Comparison of ENCODE assay signal across 8 cellular contexts in the genomic region with DNA sequence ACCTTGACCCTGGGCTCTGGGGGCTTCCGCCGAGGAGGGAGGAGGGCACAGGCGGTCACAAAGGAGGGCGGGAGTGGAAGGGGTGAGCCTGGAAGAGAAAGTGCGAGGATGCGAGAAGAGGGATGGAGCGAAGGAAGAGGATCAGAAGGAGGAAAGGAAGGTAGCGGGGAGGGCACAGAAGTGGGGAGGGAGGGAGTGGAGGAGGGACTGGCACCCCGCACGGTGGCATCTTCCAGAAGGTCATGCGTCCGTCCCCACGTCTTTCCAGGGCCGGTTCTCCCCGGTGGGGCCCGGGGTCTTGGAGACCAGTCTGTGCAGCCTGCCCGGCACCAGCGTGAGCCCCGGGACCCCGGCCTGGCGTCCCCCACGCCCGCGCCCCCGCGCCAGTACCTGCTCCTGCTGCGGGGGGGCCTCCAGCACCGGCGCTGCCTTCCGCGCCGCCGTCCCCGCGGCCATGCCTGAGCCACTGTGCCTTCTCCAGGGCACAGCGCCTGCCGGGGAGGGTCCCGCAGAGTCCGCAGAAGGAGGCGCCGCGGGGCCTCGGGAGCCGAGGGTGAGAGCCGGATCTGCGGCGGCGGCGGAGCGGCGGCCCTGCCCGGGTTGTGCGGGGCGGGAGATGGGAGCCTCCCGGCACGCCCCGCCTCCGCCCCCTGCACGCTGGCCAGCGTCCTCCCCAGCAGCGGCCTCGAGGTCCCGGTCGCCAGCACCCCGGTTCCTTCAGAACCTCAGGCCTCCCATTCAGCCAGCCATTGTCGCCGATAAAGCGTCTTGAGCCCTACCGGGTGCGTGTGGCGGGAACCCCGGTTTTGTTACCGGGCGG. TPM values are rescaled to one million over a fixed set of nuclear protein-coding genes. Genes with fewer than 3 reads are reported as not detected.
DNase-seq lines count a peak whose midpoint lies in the region; ATAC-seq, FAIRE-seq and TF ChIP-seq lines count a peak whose summit lies in the region.

A gene (minus strand): TSS at position 618 of the 820 bp plus-strand sequence. CDS start 162 bp downstream, at position 456.

- peaks cover 27% of the 10 kb centered on the region for H3K27me3 Mint-ChIP-seq in activated CD8-positive, alpha-beta T cell treated with anti-CD3 and anti-CD28 coated beads for 36 hours

- H3K36me3 ChIP-seq in pancreas: no peaks in the 10 kb centered on the region

- CTCF ChIA-PET in activated CD8-positive, alpha-beta T cell treated with anti-CD3 and anti-CD28 coated beads for 36 hours (lab: Charles Lee): interaction anchor here (1.9 kb wide), 1 partner anchor 116 kb away, joined by 6 read pairs; no protein-coding TSS in a partner anchor

- peak within 1 kb of the TSS; percentile 10 for H3K4me3 Mint-ChIP-seq in activated CD8-positive, alpha-beta T cell treated with anti-CD3 and anti-CD28 coated beads for 36 hours

- H3K27me3 ChIP-seq in pancreas: no peaks in the 10 kb centered on the region

- ATAC-seq in activated CD8-positive, alpha-beta T cell treated with anti-CD3 and anti-CD28 coated beads for 36 hours: peak; percentile 47
- ATAC-seq in pancreas (peak; percentile 35 to 68 (median 58)), HG03139 (IDR thresholded peaks at IDR 0.05; ENCODE audit: unreplicated experiment) (no peak)

- POLR2A ChIA-PET in activated CD8-positive, alpha-beta T cell treated with anti-CD3 and anti-CD28 coated beads for 36 hours (lab: Charles Lee): no interaction called here

- no peaks in the 10 kb centered on the region for H3K9me3 ChIP-seq in pancreas

- in situ Hi-C loops in G401 (cut with HindIII; ENCODE audit: low sequenced_read_pairs): no loop called here

- H3K27ac ChIP-seq in pancreas: no peak within 1 kb of the TSS

- 9% methylated on average over 56 to 74 of the region's 74 CpGs for WGBS in pancreas, 2 donors

- H3K4me1 ChIP-seq in pancreas: no peaks in the 10 kb centered on the region

- FAIRE-seq in pancreas (lab: Jason Lieb, UNC): no peak

- peaks cover 12% of the 10 kb centered on the region for H3K4me1 Mint-ChIP-seq in activated CD8-positive, alpha-beta T cell treated with anti-CD3 and anti-CD28 coated beads for 36 hours (ENCODE audit: low read depth)

- H3K9me3 Mint-ChIP-seq in activated CD8-positive, alpha-beta T cell treated with anti-CD3 and anti-CD28 coated beads for 36 hours: peaks cover 3% of the 10 kb centered on the region

- H3K36me3 Mint-ChIP-seq in activated CD8-positive, alpha-beta T cell treated with anti-CD3 and anti-CD28 coated beads for 36 hours (ENCODE audit: low read depth): no peaks in the 10 kb centered on the region

- no peak within 1 kb of the TSS for H3K27ac Mint-ChIP-seq in activated CD8-positive, alpha-beta T cell treated with anti-CD3 and anti-CD28 coated beads for 36 hours

- intact Hi-C loops in activated CD8-positive, alpha-beta T cell treated with anti-CD3 and anti-CD28 coated beads for 36 hours (cut with micrococcal nuclease): loop anchor here (5.0 to 10.0 kb wide), 2 partner anchors 117 to 415 kb away; a partner anchor contains a TSS
- intact Hi-C loops in pancreas (cut with DNase I): loop anchor here in 1 of 3 donors (10.0 kb wide), 1 partner anchor 125 kb away; no protein-coding TSS in a partner anchor

- H3K4me3 ChIP-seq in fibroblast of villous mesenchyme (ENCODE audit: low read depth, low read length): peak within 1 kb of the TSS; percentile 29
- peak within 1 kb of the TSS; percentile 23 to 55 (median 33) for H3K4me3 ChIP-seq in pancreas

- TF ChIP-seq CTCF in activated CD8-positive, alpha-beta T cell treated with anti-CD3 and anti-CD28 coated beads for 36 hours (IDR thresholded peaks at IDR 0.05): no peak
- TF ChIP-seq CTCF in fibroblast of villous mesenchyme (IDR thresholded peaks at IDR 0.05; ENCODE audit: insufficient read depth, low read depth, low read length) (no peak), pancreas (IDR thresholded peaks at IDR 0.05) (no peak), GM10266 (IDR thresholded peaks at IDR 0.05; ENCODE audit: control insufficient read depth, insufficient read depth, low read depth, missing control alignments) (no peak)

- DNase-seq in G401 (ENCODE audit: low spot score): peak; percentile 71
- peak; percentile 7 for DNase-seq in activated CD8-positive, alpha-beta T cell treated with anti-CD3 and anti-CD28 coated beads for 36 hours
- no peak for DNase-seq in fibroblast of villous mesenchyme (ENCODE audit: low read depth)
- DNase-seq in pancreas: peak in 2 of 6 donors; percentile 66 to 69
- DNase-seq in SIG-M5 (lab: John Stamatoyannopoulos, UW): no peak
- no peak for DNase-seq in NCI-H226
- no peak for DNase-seq in GM10266 (ENCODE audit: extremely low spot score)

RNA-seq across cellular contexts. Expression of the gene that starts here (rescaled TPM):
- not detected in 2 replicates for total RNA-seq in G401 (2014; rRNA removed; shearing (Covaris generic))
- total RNA-seq in activated CD8-positive, alpha-beta T cell treated with anti-CD3 and anti-CD28 coated beads for 36 hours: not detected
- total RNA-seq in fibroblast of villous mesenchyme (not detected in 2 replicates), pancreas (not detected)
- under 1 TPM in 1 of 2 donors, not detected in 1; 0.12 TPM for polyA plus RNA-seq in pancreas

Comparison
In these comparisons a context has a peak if more than half of its experiments do, and no peak if none do; other contexts are left out.
1. Peak in DNase-seq in G401; RNA of the gene not detected or under 1 TPM.
2. Peak in DNase-seq and ATAC-seq in activated CD8-positive, alpha-beta T cell treated with anti-CD3 and anti-CD28 coated beads for 36 hours; RNA of the gene not detected or under 1 TPM.
3. Peak in ATAC-seq and H3K4me3 ChIP-seq in pancreas; RNA of the gene not detected or under 1 TPM.